8 cellular contexts compared by ENCODE assay signal in genomic region chrX:136268051-136269048, GRCh38. TPM values are rescaled to one million over a fixed set of nuclear protein-coding genes. Genes with fewer than 3 reads are reported as not detected.
DNase-seq lines count a peak whose midpoint lies in the region; ATAC-seq and TF ChIP-seq lines count a peak whose summit lies in the region.

No MANE protein-coding gene starts in this region.

- H3K9me3 Mint-ChIP-seq in activated naive CD8-positive, alpha-beta T cell treated with anti-CD3 and anti-CD28 coated beads, Interleukin-2, amount 50 U/mL, for 24 hours: no peaks in the 10 kb centered on the region
- no peaks in the 10 kb centered on the region for H3K9me3 Mint-ChIP-seq in immature natural killer cell

- no peaks in the 10 kb centered on the region for H4K20me1 ChIP-seq in SK-N-SH (ENCODE audit: insufficient read depth)

- no peak overlapping the region for H3K4me2 ChIP-seq in SK-N-SH

- no peaks in the 10 kb centered on the region for H3K9me3 ChIP-seq in SK-N-SH

- no peak overlapping the region for H3K27ac Mint-ChIP-seq in activated naive CD8-positive, alpha-beta T cell treated with anti-CD3 and anti-CD28 coated beads, Interleukin-2, amount 50 U/mL, for 24 hours
- no peak overlapping the region for H3K27ac Mint-ChIP-seq in immature natural killer cell

- no peaks in the 10 kb centered on the region for H3K36me3 Mint-ChIP-seq in activated naive CD8-positive, alpha-beta T cell treated with anti-CD3 and anti-CD28 coated beads, Interleukin-2, amount 50 U/mL, for 24 hours (ENCODE audit: low read depth)
- H3K36me3 Mint-ChIP-seq in immature natural killer cell: no peaks in the 10 kb centered on the region

- H3K36me3 ChIP-seq in SK-N-SH (replicated peaks in 1 of 2; ENCODE audit: control insufficient read depth in 1 of 2, insufficient read depth in 2 of 2, low read length in 1 of 2): no peaks in the 10 kb centered on the region

- TF ChIP-seq CTCF in AG10803 (conservative IDR thresholded peaks at IDR 0.05; ENCODE audit: low read length) (peak; percentile 76), HL-60 (IDR thresholded peaks at IDR 0.05; ENCODE audit: insufficient read depth, low read length) (peak; percentile 47), SK-N-SH (IDR thresholded peaks at IDR 0.05) (peak; percentile 90)

- H3K27me3 ChIP-seq in HL-60 (ENCODE audit: insufficient read depth, poor library complexity, severe bottlenecking) (no peaks in the 10 kb centered on the region), SK-N-SH (ENCODE audit: insufficient read depth) (peaks cover 5% of the 10 kb centered on the region; the same call in 1 of the 2 replicates)

- H3K4me3 ChIP-seq in AG10803 (ENCODE audit: low read length) (no peak overlapping the region), HL-60 (replicated peaks; ENCODE audit: insufficient read depth, low read length) (no peak overlapping the region), SK-N-SH (ENCODE audit: low read depth in 2 of 2, low read length in 1 of 2) (no peak overlapping the region)

- H3K4me1 Mint-ChIP-seq in activated naive CD8-positive, alpha-beta T cell treated with anti-CD3 and anti-CD28 coated beads, Interleukin-2, amount 50 U/mL, for 24 hours: peaks cover 3% of the 10 kb centered on the region
- H3K4me1 Mint-ChIP-seq in immature natural killer cell: no peaks in the 10 kb centered on the region

- CTCF ChIA-PET in SK-N-SH (lab: Yijun Ruan, JAX): interaction anchor here (0.7 to 3.0 kb wide), 29 partner anchors 9 to 426 kb away, joined by 3 to 37 read pairs (median 3); partner anchors contain the start of gene MAP7D3

- H3K27me3 Mint-ChIP-seq in activated naive CD8-positive, alpha-beta T cell treated with anti-CD3 and anti-CD28 coated beads, Interleukin-2, amount 50 U/mL, for 24 hours: no peaks in the 10 kb centered on the region
- H3K27me3 Mint-ChIP-seq in immature natural killer cell (ENCODE audit: low read depth in 3 of 3): peaks cover 0 to 6% (median 2%) of the 10 kb centered on the region in 3 donors

- TF ChIP-seq RAD21 in SK-N-SH (IDR thresholded peaks at IDR 0.05; ENCODE audit: low read length): peak; percentile 80

- no peak overlapping the region for H3K4me3 Mint-ChIP-seq in activated naive CD8-positive, alpha-beta T cell treated with anti-CD3 and anti-CD28 coated beads, Interleukin-2, amount 50 U/mL, for 24 hours
- H3K4me3 Mint-ChIP-seq in immature natural killer cell: no peak overlapping the region

- peak; percentile 36 for DNase-seq in AG10803 (ENCODE audit: low read depth)
- peak in 1 of 2 experiments; percentile 48 for DNase-seq in HL-60 (ENCODE audit: low read depth in 1 of 2, low spot score in 1 of 2)
- DNase-seq in SK-N-SH: peak; percentile 48
- DNase-seq in activated naive CD8-positive, alpha-beta T cell treated with anti-CD3 and anti-CD28 coated beads, Interleukin-2, amount 50 U/mL, for 24 hours: peak; percentile 46
- DNase-seq in immature natural killer cell: peak; percentile 24 to 47 (median 36)
- peak; percentile 28 to 44 for DNase-seq in stimulated activated CD4-positive, alpha-beta T cell treated with anti-CD3 and anti-CD28 coated beads, Interleukin-2, amount 100 ng/mL, for 48 hours
- no peak for DNase-seq in NCI-H2029 treated with DMSO at 0.1 percent for 48 hours (lab: John Stamatoyannopoulos, UW)

- POLR2A ChIA-PET in SK-N-SH (lab: Yijun Ruan, JAX): interaction anchor here (0.6 kb wide), 1 partner anchor 289 kb away, joined by 3 read pairs; no protein-coding TSS in a partner anchor

- peaks cover 4% of the 10 kb centered on the region for H3F3A ChIP-seq in SK-N-SH (replicated peaks; ENCODE audit: insufficient read depth)

- no peaks in the 10 kb centered on the region for H3K79me2 ChIP-seq in SK-N-SH (ENCODE audit: insufficient read depth)

- no peak for TF ChIP-seq EP300 in SK-N-SH (IDR thresholded peaks at IDR 0.05; ENCODE audit: borderline replicate concordance in 1 of 2, low read depth in 1 of 2, low read length in 1 of 2)

- no peak overlapping the region for H2AFZ ChIP-seq in SK-N-SH (ENCODE audit: low read depth)

- H3K9me2 ChIP-seq in SK-N-SH: no peaks in the 10 kb centered on the region

- no peak overlapping the region for H3K9ac ChIP-seq in SK-N-SH

- H3K27ac ChIP-seq in HL-60 (replicated peaks) (no peak overlapping the region), SK-N-SH (ENCODE audit: low read depth in 2 of 2, low read length in 1 of 2) (no peak overlapping the region)

- WGBS in SK-N-SH (ENCODE audit: low lambda C conversion rate): 24% methylated on average over 5 of the region's 5 CpGs

- ATAC-seq in GM18861 (IDR thresholded peaks at IDR 0.05; ENCODE audit: unreplicated experiment): peak; percentile 54
- ATAC-seq in activated naive CD8-positive, alpha-beta T cell treated with anti-CD3 and anti-CD28 coated beads, Interleukin-2, amount 50 U/mL, for 24 hours: no peak

- no peaks in the 10 kb centered on the region for H3K4me1 ChIP-seq in SK-N-SH (ENCODE audit: control insufficient read depth in 1 of 2, insufficient read depth in 2 of 2, low read depth in 1 of 2, low read length in 1 of 2)

TF ChIP-seq in SK-N-SH, 30 proteins besides CTCF, POLR2A, EP300 and RAD21:
- TF ChIP-seq SIN3A (IDR thresholded peaks at IDR 0.05; ENCODE audit: borderline replicate concordance, low read depth, low read length) (no peak), FOSL2 (IDR thresholded peaks at IDR 0.05; ENCODE audit: borderline replicate concordance, low read depth) (no peak), YY1 (IDR thresholded peaks at IDR 0.05; ENCODE audit: low read depth) (no peak), SMC3 (IDR thresholded peaks at IDR 0.05; ENCODE audit: low read depth, low read length) (peak; percentile 73)
TF ChIP-seq in SK-N-SH: peak in this region for 1.

RNA-seq across cellular contexts. Expression of gene MAP7D3, which starts 17.1 kb away (rescaled TPM):
- polyA plus RNA-seq in SK-N-SH (2012; rRNA removed) (5.8 and 6.7 TPM in 2 replicates), immature natural killer cell (1 to 10 TPM in 2 of 3 donors, under 1 TPM in 1; 0.12 to 4.2 (median 2.7) TPM)
- polyA plus RNA-seq in SK-N-SH (2012; cell fraction: cytosol; rRNA removed): 6.4 and 7.3 TPM in 2 replicates
- 8.1 and 10.3 TPM in 2 replicates for polyA plus RNA-seq in SK-N-SH (2012; cell fraction: nucleus; rRNA removed)

RNA-seq across cellular contexts. Expression of gene ADGRG4, which starts 32.4 kb away (rescaled TPM):
- not detected in 2 replicates for polyA plus RNA-seq in SK-N-SH (2012; rRNA removed)
- not detected in 2 replicates for polyA plus RNA-seq in SK-N-SH (2012; cell fraction: cytosol; rRNA removed)
- polyA plus RNA-seq in SK-N-SH (2012; cell fraction: nucleus; rRNA removed): not detected in 2 replicates
- not detected for polyA plus RNA-seq in immature natural killer cell
